ENCODE assay signal across 24 cellular contexts in genomic region chr16:86528061-86528929, GRCh38. TPM values are rescaled to one million over a fixed set of nuclear protein-coding genes. Genes with fewer than 3 reads are reported as not detected.
"Had no signal": no experiment of that assay in that cellular context is flagged by ENCODE, and none has a peak within 500 bp of the region (broad histone marks: within the 10 kb centered on the region; RNA-seq: fewer than 3 reads in every experiment).

No MANE protein-coding gene starts in this region.

- H3K4me3 Mint-ChIP-seq: activated CD4-positive, alpha-beta memory T cell treated with anti-CD3 and anti-CD28 coated beads for 36 hours; activated naive CD8-positive, alpha-beta T cell treated with anti-CD3 and anti-CD28 coated beads, Interleukin-2, amount 10 ng/mL, durations not matched to agents 7 days and 5 days; activated T-helper 1 cell treated with anti-CD3 and anti-CD28 coated beads, Interleukin-12 subunit alpha, Interleukin-12 subunit beta, Interleukin-2, Interleukin-4 antibody, amounts not matched to agents 30 ng/mL and 10 ng/mL and 1 ng/mL, durations not matched to agents 14 hours and 24 hours and 36 hours; nephron progenitor cell had no signal

- H3K36me3 ChIP-seq: cardiac muscle cell had no signal

- H3K27ac ChIP-seq: cardiac muscle cell, dorsolateral prefrontal cortex, psoas muscle, stomach, upper lobe of left lung had no signal

- H3K9me3 ChIP-seq: psoas muscle, stomach, upper lobe of left lung had no signal

- H3K4me1 Mint-ChIP-seq: activated naive CD8-positive, alpha-beta T cell treated with anti-CD3 and anti-CD28 coated beads, Interleukin-2, amount 10 ng/mL, durations not matched to agents 7 days and 5 days had no signal

- FAIRE-seq: colon, frontal cortex, keratinocyte, small intestine, TTC549 had no signal

- H3K27me3 Mint-ChIP-seq: activated CD4-positive, alpha-beta memory T cell treated with anti-CD3 and anti-CD28 coated beads for 36 hours had no signal

- H3K27me3 ChIP-seq: cardiac muscle cell, stomach, upper lobe of left lung had no signal

- H3K9me3 Mint-ChIP-seq: activated naive CD8-positive, alpha-beta T cell treated with anti-CD3 and anti-CD28 coated beads, Interleukin-2, amount 10 ng/mL, durations not matched to agents 7 days and 5 days; activated T-helper 1 cell treated with anti-CD3 and anti-CD28 coated beads, Interleukin-12 subunit alpha, Interleukin-12 subunit beta, Interleukin-2, Interleukin-4 antibody, amounts not matched to agents 30 ng/mL and 10 ng/mL and 1 ng/mL, durations not matched to agents 14 hours and 24 hours and 36 hours had no signal

- H3K4me3 ChIP-seq: cardiac muscle cell, dorsolateral prefrontal cortex, psoas muscle, stomach, upper lobe of left lung had no signal

- H3K4me1 ChIP-seq: psoas muscle, upper lobe of left lung had no signal

- DNase-seq: activated CD4-positive, alpha-beta memory T cell treated with anti-CD3 and anti-CD28 coated beads for 36 hours; activated CD4-positive, alpha-beta T cell treated with anti-CD3 and anti-CD28 coated beads for 4 hours; activated naive CD8-positive, alpha-beta T cell treated with anti-CD3 and anti-CD28 coated beads, Interleukin-2, amount 10 ng/mL, durations not matched to agents 7 days and 5 days; activated T-cell treated with anti-CD3 and anti-CD28 coated beads for 4 hours; amygdala; erythroblast; nephron progenitor cell; occipital lobe; small intestine; stimulated activated CD4-positive, alpha-beta T cell treated with anti-CD3 and anti-CD28 coated beads, Interleukin-4, amount 100 ng/mL, for 1 hour; stomach had no signal

- H3K36me3 Mint-ChIP-seq: activated naive CD8-positive, alpha-beta T cell treated with anti-CD3 and anti-CD28 coated beads, Interleukin-2, amount 10 ng/mL, durations not matched to agents 7 days and 5 days had no signal

- ATAC-seq: left lobe of liver, right cardiac atrium had no signal

- H3K27ac Mint-ChIP-seq: activated CD4-positive, alpha-beta memory T cell treated with anti-CD3 and anti-CD28 coated beads for 36 hours; activated naive CD8-positive, alpha-beta T cell treated with anti-CD3 and anti-CD28 coated beads, Interleukin-2, amount 10 ng/mL, durations not matched to agents 7 days and 5 days; activated T-helper 1 cell treated with anti-CD3 and anti-CD28 coated beads, Interleukin-12 subunit alpha, Interleukin-12 subunit beta, Interleukin-2, Interleukin-4 antibody, amounts not matched to agents 30 ng/mL and 10 ng/mL and 1 ng/mL, durations not matched to agents 14 hours and 24 hours and 36 hours; nephron progenitor cell had no signal

RNA-seq across cellular contexts. Expression of gene FOXF1, which starts 18.0 kb away (rescaled TPM):
- total RNA-seq: activated CD4-positive, alpha-beta memory T cell treated with anti-CD3 and anti-CD28 coated beads for 36 hours; activated naive CD8-positive, alpha-beta T cell treated with anti-CD3 and anti-CD28 coated beads, Interleukin-2, amount 10 ng/mL, durations not matched to agents 7 days and 5 days; activated T-helper 1 cell treated with anti-CD3 and anti-CD28 coated beads, Interleukin-12 subunit alpha, Interleukin-12 subunit beta, Interleukin-2, Interleukin-4 antibody, amounts not matched to agents 30 ng/mL and 10 ng/mL and 1 ng/mL, durations not matched to agents 14 hours and 24 hours and 36 hours; myocyte; T-helper 2 cell treated with Interferon-gamma antibody and Interleukin-4, amounts not matched to agents 100 ng/mL and 5 ng/mL, for 36 hours had no signal
- polyA plus RNA-seq: keratinocyte had no signal

RNA-seq across cellular contexts. Expression of gene FOXC2, which starts 38.3 kb away (rescaled TPM):
- total RNA-seq: activated CD4-positive, alpha-beta memory T cell treated with anti-CD3 and anti-CD28 coated beads for 36 hours; activated naive CD8-positive, alpha-beta T cell treated with anti-CD3 and anti-CD28 coated beads, Interleukin-2, amount 10 ng/mL, durations not matched to agents 7 days and 5 days; activated T-helper 1 cell treated with anti-CD3 and anti-CD28 coated beads, Interleukin-12 subunit alpha, Interleukin-12 subunit beta, Interleukin-2, Interleukin-4 antibody, amounts not matched to agents 30 ng/mL and 10 ng/mL and 1 ng/mL, durations not matched to agents 14 hours and 24 hours and 36 hours; T-helper 2 cell treated with Interferon-gamma antibody and Interleukin-4, amounts not matched to agents 100 ng/mL and 5 ng/mL, for 36 hours had no signal
- polyA plus RNA-seq: keratinocyte had no signal

RNA-seq across cellular contexts. Expression of gene FOXL1, which starts 50.1 kb away (rescaled TPM):
- total RNA-seq: activated CD4-positive, alpha-beta memory T cell treated with anti-CD3 and anti-CD28 coated beads for 36 hours; activated naive CD8-positive, alpha-beta T cell treated with anti-CD3 and anti-CD28 coated beads, Interleukin-2, amount 10 ng/mL, durations not matched to agents 7 days and 5 days; activated T-helper 1 cell treated with anti-CD3 and anti-CD28 coated beads, Interleukin-12 subunit alpha, Interleukin-12 subunit beta, Interleukin-2, Interleukin-4 antibody, amounts not matched to agents 30 ng/mL and 10 ng/mL and 1 ng/mL, durations not matched to agents 14 hours and 24 hours and 36 hours; T-helper 2 cell treated with Interferon-gamma antibody and Interleukin-4, amounts not matched to agents 100 ng/mL and 5 ng/mL, for 36 hours had no signal
